In genomic region chr12:20369164-20370000, GRCh38 we compare ENCODE assay signal across 8 cellular contexts. TPM values are rescaled to one million over a fixed set of nuclear protein-coding genes. Genes with fewer than 3 reads are reported as not detected.
DNase-seq lines count a peak whose midpoint lies in the region; ATAC-seq, FAIRE-seq and TF ChIP-seq lines count a peak whose summit lies in the region.

No MANE protein-coding gene starts in this region.

- H3K36me3 Mint-ChIP-seq in activated CD8-positive, alpha-beta memory T cell treated with anti-CD3 and anti-CD28 coated beads, Interleukin-2, amount 10 ng/mL, durations not matched to agents 7 days and 5 days = peaks cover 1% of the 10 kb centered on the region
- H3K36me3 Mint-ChIP-seq in natural killer cell = no peaks in the 10 kb centered on the region

- peaks cover 11% of the 10 kb centered on the region for H3K4me1 Mint-ChIP-seq in activated CD8-positive, alpha-beta memory T cell treated with anti-CD3 and anti-CD28 coated beads, Interleukin-2, amount 10 ng/mL, durations not matched to agents 7 days and 5 days
- H3K4me1 Mint-ChIP-seq in natural killer cell = peaks cover 11 to 27% of the 10 kb centered on the region in 2 donors

- WGBS in aorta, 2 donors = 1% methylated on average over 72 to 78 of the region's 78 CpGs

- H3K27me3 Mint-ChIP-seq in activated CD8-positive, alpha-beta memory T cell treated with anti-CD3 and anti-CD28 coated beads, Interleukin-2, amount 10 ng/mL, durations not matched to agents 7 days and 5 days = peaks cover 62% of the 10 kb centered on the region
- H3K27me3 Mint-ChIP-seq in natural killer cell (ENCODE audit: low read depth in 2 of 2) = peaks cover 54 to 70% of the 10 kb centered on the region in 2 donors

- peak overlapping the region; percentile 84 to 95 for H3K4me3 ChIP-seq in aorta (ENCODE audit: low read length in 2 of 2)

- FAIRE-seq in HTR-8/SVneo (lab: Jason Lieb, UNC) = no peak

- no peaks in the 10 kb centered on the region for H3K4me1 ChIP-seq in foreskin keratinocyte
- peaks cover 0 to 2% of the 10 kb centered on the region in 2 donors for H3K4me1 ChIP-seq in aorta (ENCODE audit: control insufficient read depth in 1 of 2, insufficient read depth in 2 of 2, low read length in 2 of 2)

- no peaks in the 10 kb centered on the region for H3K9me3 ChIP-seq in aorta (ENCODE audit: control insufficient read depth, low read length)

- H3K27ac Mint-ChIP-seq in activated CD8-positive, alpha-beta memory T cell treated with anti-CD3 and anti-CD28 coated beads, Interleukin-2, amount 10 ng/mL, durations not matched to agents 7 days and 5 days = no peak overlapping the region
- no peak overlapping the region for H3K27ac Mint-ChIP-seq in natural killer cell

- no peaks in the 10 kb centered on the region for H3K36me3 ChIP-seq in aorta (ENCODE audit: control insufficient read depth in 1 of 2, insufficient read depth in 2 of 2, low read length in 1 of 2)

- CTCF ChIA-PET in activated CD8-positive, alpha-beta memory T cell treated with anti-CD3 and anti-CD28 coated beads, Interleukin-2, amount 10 ng/mL, durations not matched to agents 7 days and 5 days (lab: Charles Lee) = no interaction called here

- peak; percentile 7; the same call in 1 of the 2 replicates for TF ChIP-seq CTCF in AG09319 (IDR thresholded peaks at IDR 0.05; ENCODE audit: low read depth, low read length)
- TF ChIP-seq CTCF in foreskin keratinocyte (conservative IDR thresholded peaks at IDR 0.05) = no peak
- TF ChIP-seq CTCF in natural killer cell (IDR thresholded peaks at IDR 0.05) = no peak

- peak; percentile 30 for ATAC-seq in activated CD8-positive, alpha-beta memory T cell treated with anti-CD3 and anti-CD28 coated beads, Interleukin-2, amount 10 ng/mL, durations not matched to agents 7 days and 5 days
- peak; percentile 61 for ATAC-seq in foreskin keratinocyte
- ATAC-seq in natural killer cell = peak in 2 of 3 donors; percentile 30 to 64
- ATAC-seq in aorta (ENCODE audit: low FRiP score) = peak; percentile 92
- ATAC-seq in HG02623 (IDR thresholded peaks at IDR 0.05; ENCODE audit: unreplicated experiment) = no peak

- H3K27me3 ChIP-seq in foreskin keratinocyte (peaks cover 68% of the 10 kb centered on the region), aorta (ENCODE audit: control insufficient read depth in 1 of 2, insufficient read depth in 2 of 2, low read length in 1 of 2) (no peaks in the 10 kb centered on the region)

- peak overlapping the region; percentile 15 for H3K4me3 Mint-ChIP-seq in activated CD8-positive, alpha-beta memory T cell treated with anti-CD3 and anti-CD28 coated beads, Interleukin-2, amount 10 ng/mL, durations not matched to agents 7 days and 5 days
- peak overlapping the region; percentile 81 for H3K4me3 Mint-ChIP-seq in natural killer cell

- H3K27ac ChIP-seq in foreskin keratinocyte (no peak overlapping the region), aorta (ENCODE audit: low read depth in 1 of 2, low read length in 2 of 2) (peak overlapping the region; percentile 35 to 52)

- no peak for DNase-seq in AG09319 (ENCODE audit: extremely low read depth, low read depth)
- DNase-seq in HTR-8/SVneo (ENCODE audit: insufficient read length, low spot score) = peak; percentile 7
- DNase-seq in activated CD8-positive, alpha-beta memory T cell treated with anti-CD3 and anti-CD28 coated beads, Interleukin-2, amount 10 ng/mL, durations not matched to agents 7 days and 5 days = no peak
- DNase-seq in foreskin keratinocyte = peak in 1 of 2 donors; percentile 13
- DNase-seq in natural killer cell = no peak
- peak; percentile 89 to 93 for DNase-seq in aorta
- no peak for DNase-seq in HPDE6-E6E7 (ENCODE audit: extremely low spot score)

- intact Hi-C loops in natural killer cell (cut with micrococcal nuclease) (no loop called here), aorta (cut with DNase I) (loop anchor here in 1 of 2 donors (5.0 to 10.0 kb wide), 3 partner anchors 92 to 615 kb away; no protein-coding TSS in a partner anchor)

- H3K9me3 Mint-ChIP-seq in activated CD8-positive, alpha-beta memory T cell treated with anti-CD3 and anti-CD28 coated beads, Interleukin-2, amount 10 ng/mL, durations not matched to agents 7 days and 5 days (ENCODE audit: low read depth) = no peaks in the 10 kb centered on the region
- no peaks in the 10 kb centered on the region for H3K9me3 Mint-ChIP-seq in natural killer cell

RNA-seq across cellular contexts. Expression of gene PDE3A, which starts 1.0 kb away (rescaled TPM):
- not detected for total RNA-seq in activated CD8-positive, alpha-beta memory T cell treated with anti-CD3 and anti-CD28 coated beads, Interleukin-2, amount 10 ng/mL, durations not matched to agents 7 days and 5 days
- not detected in 2 replicates for total RNA-seq in foreskin keratinocyte
- polyA plus RNA-seq in foreskin keratinocyte = not detected in 2 replicates
- under 1 TPM; 0.20 to 0.28 (median 0.27) TPM for total RNA-seq in natural killer cell
- total RNA-seq in aorta = 10 to 100 TPM; 94.7 to 99.3 TPM
- polyA plus RNA-seq in aorta = 10 to 100 TPM in 1 of 2 donors, 1 to 10 TPM in 1; 7.4 to 30.1 TPM

Comparison
In these comparisons a context has a peak if more than half of its experiments do, and no peak if none do; other contexts are left out.
1. DNase-seq: peak in HTR-8/SVneo (single experiment) and aorta (2 of 2); none in AG09319 (single experiment), activated CD8-positive, alpha-beta memory T cell treated with anti-CD3 and anti-CD28 coated beads, Interleukin-2, amount 10 ng/mL, durations not matched to agents 7 days and 5 days (single experiment), natural killer cell (single experiment) and HPDE6-E6E7 (single experiment).
2. RNA of gene PDE3A, which starts 1.0 kb away (total RNA-seq): 94.7 to 99.3 TPM in aorta; 0.20 to 0.28 TPM in natural killer cell, not detected in activated CD8-positive, alpha-beta memory T cell treated with anti-CD3 and anti-CD28 coated beads, Interleukin-2, amount 10 ng/mL, durations not matched to agents 7 days and 5 days and not detected in foreskin keratinocyte; every median in the first group is over 10 times any median in the second.